ENCODE assay signal across 11 cellular contexts in genomic region chr5:153432583-153432982, GRCh38. TPM values are rescaled to one million over a fixed set of nuclear protein-coding genes. Genes with fewer than 3 reads are reported as not detected.
"Had no signal": no experiment of that assay in that cellular context is flagged by ENCODE, and none has a peak within 500 bp of the region (broad histone marks: within the 10 kb centered on the region; RNA-seq: fewer than 3 reads in every experiment).

No MANE protein-coding gene starts in this region.

- H3K27ac Mint-ChIP-seq: HFFc6 had no signal

- H3K4me1 ChIP-seq: HAP-1 had no signal

- H3K9me3 Mint-ChIP-seq: HFFc6 had no signal

- H3K4me3 ChIP-seq: GM23248, HAP-1, K562 had no signal

- H3K27ac ChIP-seq: GM23248, HL-60 had no signal

- DNase-seq: GM23248, GOT3, H7, HFFc6, IMR-90, KG1 had no signal

- H3K9me3 ChIP-seq: HAP-1 had no signal

- H3K9ac ChIP-seq: GM23248 had no signal

- ATAC-seq: HCT116, K562 had no signal

- H3K36me3 ChIP-seq: HAP-1 had no signal

- H2AFZ ChIP-seq: GM23248 had no signal

- H3K4me3 Mint-ChIP-seq: HFFc6 had no signal

RNA-seq across cellular contexts. Expression of gene GRIA1, which starts 57.9 kb away (rescaled TPM):
- total RNA-seq: H4, K562 had no signal
- polyA plus RNA-seq: K562 had no signal
